Comparison of ENCODE assay signal across 10 cellular contexts in genomic region chrX:70479197-70479969, GRCh38. TPM values are rescaled to one million over a fixed set of nuclear protein-coding genes. Genes with fewer than 3 reads are reported as not detected.
DNase-seq lines count a peak whose midpoint lies in the region; ATAC-seq and TF ChIP-seq lines count a peak whose summit lies in the region.
"Had no signal": no experiment of that assay in that cellular context is flagged by ENCODE, and none has a peak within 500 bp of the region (broad histone marks: within the 10 kb centered on the region; RNA-seq: fewer than 3 reads in every experiment).

No MANE protein-coding gene starts in this region.

- H3K27ac ChIP-seq in uterus = peak overlapping the region; percentile 55 to 70
- H3K27ac ChIP-seq: BLaER1 had no signal

- H3K36me3 ChIP-seq in uterus (no peaks in the 10 kb centered on the region), HAP-1 (replicated peaks) (peaks cover 35% of the 10 kb centered on the region)

- peaks cover 33% of the 10 kb centered on the region for H3K4me1 Mint-ChIP-seq in MCF 10A (ENCODE audit: insufficient read depth, unreplicated experiment)
- H3K4me1 Mint-ChIP-seq: naive B cell had no signal

- H3K27ac Mint-ChIP-seq in MCF 10A (ENCODE audit: low read depth, unreplicated experiment) = no peak overlapping the region

- no peaks in the 10 kb centered on the region for H3K4me1 ChIP-seq in uterus
- H3K4me1 ChIP-seq in HAP-1 = peaks cover 37% of the 10 kb centered on the region

- H3K9me3 Mint-ChIP-seq in MCF 10A (ENCODE audit: unreplicated experiment) = no peaks in the 10 kb centered on the region
- H3K9me3 Mint-ChIP-seq: naive B cell had no signal

- CTCF ChIA-PET in MCF 10A (lab: Yijun Ruan, JAX) = interaction anchor here (0.6 to 2.4 kb wide), 10 partner anchors 24 to 194 kb away, joined by 3 to 8 read pairs (median 3); no protein-coding TSS in a partner anchor

- H3K9me3 ChIP-seq in uterus (no peaks in the 10 kb centered on the region), HAP-1 (no peaks in the 10 kb centered on the region)
- H3K9me3 ChIP-seq: BLaER1 had no signal

- BruUV-seq in MCF 10A (replicated peaks; lab: Mats Ljungman, UMichigan) = no TSS peak

- in situ Hi-C loops in HAP-1 (cut with MboI; ENCODE audit: low sequenced_read_pairs) = no loop called here

- TF ChIP-seq CTCF in MCF 10A (IDR thresholded peaks at IDR 0.05; ENCODE audit: unreplicated experiment) = no peak
- no peak for TF ChIP-seq CTCF in uterus (IDR thresholded peaks at IDR 0.05)

- H3K27me3 ChIP-seq in uterus (no peaks in the 10 kb centered on the region), HAP-1 (ENCODE audit: low read depth) (no peaks in the 10 kb centered on the region)

- no peak for DNase-seq in Right ventricle myocardium superior
- DNase-seq in cardiac septum (ENCODE audit: low spot score) = no peak
- peak; percentile 61 for DNase-seq in MCF 10A (ENCODE audit: unreplicated experiment)
- DNase-seq in left kidney (ENCODE audit: low read depth, low spot score) = peak; percentile 33
- no peak for DNase-seq in uterus
- no peak for DNase-seq in HAP-1 (ENCODE audit: low spot score in 2 of 2)
- DNase-seq in SHP77 treated with DMSO at 0.1 percent for 48 hours (lab: John Stamatoyannopoulos, UW) = no peak
- no peak for DNase-seq in HuH-7 (ENCODE audit: low spot score)
- DNase-seq: naive B cell had no signal

- peaks cover 54% of the 10 kb centered on the region for H3K27me3 Mint-ChIP-seq in MCF 10A (ENCODE audit: insufficient read depth, unreplicated experiment)
- H3K27me3 Mint-ChIP-seq: naive B cell had no signal

- intact Hi-C loops in Right ventricle myocardium superior (cut with DNase I) = no loop called here
- intact Hi-C loops in cardiac septum (cut with DNase I) = no loop called here
- intact Hi-C loops in MCF 10A (cut with micrococcal nuclease) = no loop called here
- intact Hi-C loops in uterus (cut with DNase I; ENCODE audit: low total_unique reads) = no loop called here

- TF ChIP-seq POLR2A in uterus (IDR thresholded peaks at IDR 0.05) = no peak

- no peak overlapping the region for H3K4me3 Mint-ChIP-seq in MCF 10A (ENCODE audit: unreplicated experiment)
- H3K4me3 Mint-ChIP-seq: naive B cell had no signal

- no peak overlapping the region for H3K4me3 ChIP-seq in uterus
- no peak overlapping the region for H3K4me3 ChIP-seq in HAP-1
- H3K4me3 ChIP-seq: BLaER1 had no signal

- ATAC-seq in Right ventricle myocardium superior (ENCODE audit: poor library complexity) = peak; percentile 4

- no peaks in the 10 kb centered on the region for H3K36me3 Mint-ChIP-seq in MCF 10A (ENCODE audit: insufficient read depth, unreplicated experiment)

- POLR2A ChIA-PET in MCF 10A (lab: Yijun Ruan, JAX) = interaction anchor here (0.8 to 3.1 kb wide), 4 partner anchors 24 to 75 kb away, joined by 3 to 18 read pairs (median 3); no protein-coding TSS in a partner anchor

RNA-seq across cellular contexts. Expression of gene DLG3, which starts 34.7 kb away (rescaled TPM):
- total RNA-seq in Right ventricle myocardium superior (7.4 TPM), cardiac septum (10.9 TPM), MCF 10A (2022) (12.8 and 20.1 TPM in 2 replicates), uterus (10 to 100 TPM in 3 of 4 donors, 1 to 10 TPM in 1; 4.9 to 72.6 (median 33.5) TPM)

RNA-seq across cellular contexts. Expression of gene GDPD2, which starts 56.3 kb away (rescaled TPM):
- not detected for total RNA-seq in Right ventricle myocardium superior
- total RNA-seq in cardiac septum = not detected
- not detected in 2 replicates for total RNA-seq in MCF 10A (2022)
- under 1 TPM in 1 of 4 donors, not detected in 3; 0.21 TPM for total RNA-seq in uterus

Comparison
In these comparisons a context has a peak if more than half of its experiments do, and no peak if none do; other contexts are left out.
1. DNase-seq: peak in MCF 10A (single experiment) and left kidney (single experiment); none in Right ventricle myocardium superior (single experiment), cardiac septum (single experiment), uterus (0 of 2), HAP-1 (0 of 2), SHP77 treated with DMSO at 0.1 percent for 48 hours (single experiment) and HuH-7 (single experiment).